27 cellular contexts compared by ENCODE assay signal in genomic region chr1:196933531-196934189, GRCh38. TPM values are rescaled to one million over a fixed set of nuclear protein-coding genes. Genes with fewer than 3 reads are reported as not detected.
DNase-seq lines count a peak whose midpoint lies in the region; ATAC-seq and TF ChIP-seq lines count a peak whose summit lies in the region.
"Had no signal": no experiment of that assay in that cellular context is flagged by ENCODE, and none has a peak within 500 bp of the region (broad histone marks: within the 10 kb centered on the region; RNA-seq: fewer than 3 reads in every experiment).

No MANE protein-coding gene starts in this region.

- H3K4me1 Mint-ChIP-seq in stimulated activated naive CD8-positive, alpha-beta T cell treated with anti-CD3 and anti-CD28 coated beads, Interleukin-15, amount 100 ng/mL, for 72 hours = no peaks in the 10 kb centered on the region
- H3K4me1 Mint-ChIP-seq in endodermal cell = no peaks in the 10 kb centered on the region
- H3K4me1 Mint-ChIP-seq: activated CD4-positive, alpha-beta T cell treated with anti-CD3 and anti-CD28 coated beads for 36 hours; naive B cell had no signal

- H3K9me3 Mint-ChIP-seq in stimulated activated naive CD8-positive, alpha-beta T cell treated with anti-CD3 and anti-CD28 coated beads, Interleukin-15, amount 100 ng/mL, for 72 hours = no peaks in the 10 kb centered on the region
- H3K9me3 Mint-ChIP-seq in endodermal cell = peaks cover 5% of the 10 kb centered on the region

- H3K79me2 ChIP-seq in smooth muscle cell (ENCODE audit: low read depth) = no peaks in the 10 kb centered on the region

- WGBS in endodermal cell (ENCODE audit: insufficient coverage in 1 of 2, insufficient read length in 1 of 2), 2 experiments = 94 to 95% methylated on average over 10 to 32 of the region's 32 CpGs
- 93 to 94% methylated on average over 30 to 32 of the region's 32 CpGs for WGBS in aorta, 2 donors
- WGBS in smooth muscle cell (ENCODE audit: low lambda C conversion rate) = 93% methylated on average over 32 of the region's 32 CpGs

- peak; percentile 37 for ATAC-seq in stimulated activated naive CD8-positive, alpha-beta T cell treated with anti-CD3 and anti-CD28 coated beads, Interleukin-15, amount 100 ng/mL, for 72 hours
- no peak for ATAC-seq in stimulated activated naive CD8-positive, alpha-beta T cell treated with anti-CD3 and anti-CD28 coated beads, Interleukin-15, Interleukin-2, amounts not matched to agents 100 U/mL and 50 U/mL, for 24 hours
- ATAC-seq in aorta (ENCODE audit: low FRiP score) = peak; percentile 50
- ATAC-seq: activated CD4-positive, alpha-beta T cell treated with anti-CD3 and anti-CD28 coated beads for 36 hours; body of pancreas; left colon had no signal

- no peaks in the 10 kb centered on the region for H3K27me3 ChIP-seq in endodermal cell (ENCODE audit: control insufficient read depth, insufficient read depth, low read length, poor library complexity, severe bottlenecking)
- H3K27me3 ChIP-seq in aorta (ENCODE audit: control insufficient read depth in 1 of 2, insufficient read depth in 2 of 2, low read length in 1 of 2) = no peaks in the 10 kb centered on the region
- no peaks in the 10 kb centered on the region for H3K27me3 ChIP-seq in smooth muscle cell (ENCODE audit: low read depth)
- H3K27me3 ChIP-seq: BLaER1, body of pancreas, heart left ventricle had no signal

- H3K27ac Mint-ChIP-seq in stimulated activated naive CD8-positive, alpha-beta T cell treated with anti-CD3 and anti-CD28 coated beads, Interleukin-15, amount 100 ng/mL, for 72 hours = no peak overlapping the region
- no peak overlapping the region for H3K27ac Mint-ChIP-seq in endodermal cell
- H3K27ac Mint-ChIP-seq: activated CD4-positive, alpha-beta T cell treated with anti-CD3 and anti-CD28 coated beads for 36 hours; naive B cell had no signal

- H3K4me1 ChIP-seq in endodermal cell (ENCODE audit: control insufficient read depth, insufficient read depth, low read length) (no peaks in the 10 kb centered on the region), aorta (ENCODE audit: control insufficient read depth in 1 of 2, insufficient read depth in 2 of 2, low read length in 2 of 2) (no peaks in the 10 kb centered on the region), smooth muscle cell (ENCODE audit: low read depth) (no peaks in the 10 kb centered on the region)
- H3K4me1 ChIP-seq: BLaER1, body of pancreas, HAP-1, heart left ventricle had no signal

- TF ChIP-seq CTCF in endodermal cell (conservative IDR thresholded peaks at IDR 0.05) (peak; percentile 28), smooth muscle cell (IDR thresholded peaks at IDR 0.05; ENCODE audit: borderline replicate concordance, insufficient read depth, poor library complexity, severe bottlenecking) (no peak)

- no peak overlapping the region for H3K9ac ChIP-seq in endodermal cell (ENCODE audit: extremely low read depth, low read length, poor library complexity, severe bottlenecking)
- H3K9ac ChIP-seq in smooth muscle cell (ENCODE audit: low read depth) = no peak overlapping the region
- H3K9ac ChIP-seq: BLaER1 had no signal

- no peaks in the 10 kb centered on the region for H3F3A ChIP-seq in smooth muscle cell (ENCODE audit: low read depth)

- H3K4me3 Mint-ChIP-seq in stimulated activated naive CD8-positive, alpha-beta T cell treated with anti-CD3 and anti-CD28 coated beads, Interleukin-15, amount 100 ng/mL, for 72 hours = no peak overlapping the region
- H3K4me3 Mint-ChIP-seq in endodermal cell = peak overlapping the region; percentile 35
- H3K4me3 Mint-ChIP-seq: activated CD4-positive, alpha-beta T cell treated with anti-CD3 and anti-CD28 coated beads for 36 hours; naive B cell had no signal

- H3K27me3 Mint-ChIP-seq in stimulated activated naive CD8-positive, alpha-beta T cell treated with anti-CD3 and anti-CD28 coated beads, Interleukin-15, amount 100 ng/mL, for 72 hours = no peaks in the 10 kb centered on the region
- no peaks in the 10 kb centered on the region for H3K27me3 Mint-ChIP-seq in endodermal cell (ENCODE audit: insufficient read depth)
- H3K27me3 Mint-ChIP-seq: activated CD4-positive, alpha-beta T cell treated with anti-CD3 and anti-CD28 coated beads for 36 hours; naive B cell had no signal

- no peaks in the 10 kb centered on the region for H3K36me3 ChIP-seq in endodermal cell (ENCODE audit: control insufficient read depth, insufficient read depth, low read length)
- no peaks in the 10 kb centered on the region for H3K36me3 ChIP-seq in aorta (ENCODE audit: control insufficient read depth in 1 of 2, insufficient read depth in 2 of 2, low read length in 1 of 2)
- no peaks in the 10 kb centered on the region for H3K36me3 ChIP-seq in smooth muscle cell (ENCODE audit: low read depth)
- H3K36me3 ChIP-seq: BLaER1, HAP-1, heart left ventricle, thoracic aorta had no signal

- intact Hi-C loops in aorta (cut with DNase I) = no loop called here

- DNase-seq in stimulated activated naive CD8-positive, alpha-beta T cell treated with anti-CD3 and anti-CD28 coated beads, Interleukin-15, amount 100 ng/mL, for 72 hours = no peak
- DNase-seq in stimulated activated naive CD8-positive, alpha-beta T cell treated with anti-CD3 and anti-CD28 coated beads, Interleukin-15, Interleukin-2, amounts not matched to agents 100 U/mL and 50 U/mL, for 24 hours = no peak
- DNase-seq in NCI-H2227 treated with DMSO at 0.1 percent for 48 hours (lab: John Stamatoyannopoulos, UW) (peak; percentile 50), endodermal cell (peak; percentile 47), aorta (peak; percentile 38 to 70), KG1 (lab: John Stamatoyannopoulos, UW) (no peak), smooth muscle cell (lab: John Stamatoyannopoulos, UW; ENCODE audit: unreplicated experiment) (no peak)
- no peak for DNase-seq in activated CD4-positive, CD25-positive, alpha-beta regulatory T cell treated with anti-CD3 and anti-CD28 coated beads, Interleukin-2, amount 50 U/mL, for 72 hours
- DNase-seq: activated CD4-positive, alpha-beta T cell treated with anti-CD3 and anti-CD28 coated beads for 36 hours; body of pancreas; DND-41; left colon; naive B cell; NCI-H1694; NCI-H774; occipital lobe; SHP77; stimulated activated CD4-positive, alpha-beta T cell treated with anti-CD3 and anti-CD28 coated beads, Interleukin-2, amount 100 ng/mL, for 24 hours had no signal

- H3K4me3 ChIP-seq in endodermal cell (ENCODE audit: low read length) = no peak overlapping the region
- H3K4me3 ChIP-seq in aorta (ENCODE audit: low read length in 2 of 2) = no peak overlapping the region
- no peak overlapping the region for H3K4me3 ChIP-seq in smooth muscle cell
- H3K4me3 ChIP-seq: BLaER1, body of pancreas, HAP-1, heart left ventricle, skin epidermis, thoracic aorta had no signal

- no peak overlapping the region for H2AFZ ChIP-seq in smooth muscle cell (ENCODE audit: low read depth)

- no peaks in the 10 kb centered on the region for H3K36me3 Mint-ChIP-seq in endodermal cell (ENCODE audit: low read depth)
- H3K36me3 Mint-ChIP-seq: naive B cell had no signal

- H3K4me2 ChIP-seq in smooth muscle cell = no peak overlapping the region
- H3K4me2 ChIP-seq: BLaER1 had no signal

- H3K27ac ChIP-seq in endodermal cell (ENCODE audit: low read depth, low read length) = no peak overlapping the region
- H3K27ac ChIP-seq in aorta (ENCODE audit: low read depth in 1 of 2, low read length in 2 of 2) = no peak overlapping the region
- no peak overlapping the region for H3K27ac ChIP-seq in smooth muscle cell (ENCODE audit: low read depth)
- H3K27ac ChIP-seq: BLaER1, body of pancreas, heart left ventricle, skin epidermis, thoracic aorta had no signal

- H3K9me3 ChIP-seq in endodermal cell (ENCODE audit: control insufficient read depth, low read length) (no peaks in the 10 kb centered on the region), aorta (ENCODE audit: control insufficient read depth, low read length) (no peaks in the 10 kb centered on the region), smooth muscle cell (replicated peaks; ENCODE audit: low read depth) (no peaks in the 10 kb centered on the region)
- H3K9me3 ChIP-seq: BLaER1, body of pancreas, HAP-1, heart left ventricle, thoracic aorta had no signal

- no peaks in the 10 kb centered on the region for H4K20me1 ChIP-seq in smooth muscle cell (ENCODE audit: low read depth)
- H4K20me1 ChIP-seq: BLaER1 had no signal

RNA-seq across cellular contexts. Expression of gene CFHR2, which starts 9.9 kb away (rescaled TPM):
- not detected for total RNA-seq in endodermal cell
- not detected for polyA plus RNA-seq in endodermal cell (2013, experiment 1 of 2)
- not detected for polyA plus RNA-seq in endodermal cell (2013, experiment 2 of 2)
- not detected for total RNA-seq in aorta
- not detected for polyA plus RNA-seq in aorta
- not detected in 2 replicates for total RNA-seq in smooth muscle cell
- not detected in 2 replicates for polyA plus RNA-seq in smooth muscle cell
- total RNA-seq: activated CD4-positive, alpha-beta T cell treated with anti-CD3 and anti-CD28 coated beads for 36 hours; body of pancreas; epithelial cell of proximal tubule; fibroblast of villous mesenchyme; heart left ventricle; left colon; mesenteric fat pad; occipital lobe; OCI-LY7; thoracic aorta had no signal
- polyA plus RNA-seq: heart left ventricle had no signal

RNA-seq across cellular contexts. Expression of gene CFHR5, which starts 43.7 kb away (rescaled TPM):
- total RNA-seq in endodermal cell = not detected
- polyA plus RNA-seq in endodermal cell (2013, experiment 1 of 2) = not detected
- not detected for polyA plus RNA-seq in endodermal cell (2013, experiment 2 of 2)
- not detected for total RNA-seq in aorta
- polyA plus RNA-seq in aorta = not detected
- not detected in 2 replicates for total RNA-seq in smooth muscle cell
- polyA plus RNA-seq in smooth muscle cell = not detected in 2 replicates
- total RNA-seq: activated CD4-positive, alpha-beta T cell treated with anti-CD3 and anti-CD28 coated beads for 36 hours; body of pancreas; epithelial cell of proximal tubule; fibroblast of villous mesenchyme; heart left ventricle; left colon; mesenteric fat pad; occipital lobe; OCI-LY7; thoracic aorta had no signal
- polyA plus RNA-seq: heart left ventricle had no signal

RNA-seq across cellular contexts. Expression of gene CFHR4, which starts 45.8 kb away (rescaled TPM):
- total RNA-seq in endodermal cell (not detected), aorta (not detected), smooth muscle cell (not detected in 2 replicates)
- polyA plus RNA-seq in endodermal cell (2013, experiment 1 of 2) = not detected
- not detected for polyA plus RNA-seq in endodermal cell (2013, experiment 2 of 2)
- polyA plus RNA-seq in aorta (not detected), smooth muscle cell (0.28 TPM in 1 of 2 replicates, not detected in the other)
- total RNA-seq: activated CD4-positive, alpha-beta T cell treated with anti-CD3 and anti-CD28 coated beads for 36 hours; body of pancreas; epithelial cell of proximal tubule; fibroblast of villous mesenchyme; heart left ventricle; left colon; mesenteric fat pad; OCI-LY7; thoracic aorta had no signal
- polyA plus RNA-seq: heart left ventricle had no signal

Comparison
In these comparisons a context has a peak if more than half of its experiments do, and no peak if none do; other contexts are left out.
1. DNase-seq: peak in NCI-H2227 treated with DMSO at 0.1 percent for 48 hours (single experiment), endodermal cell (single experiment) and aorta (2 of 2); none in stimulated activated naive CD8-positive, alpha-beta T cell treated with anti-CD3 and anti-CD28 coated beads, Interleukin-15, amount 100 ng/mL, for 72 hours (0 of 2), stimulated activated naive CD8-positive, alpha-beta T cell treated with anti-CD3 and anti-CD28 coated beads, Interleukin-15, Interleukin-2, amounts not matched to agents 100 U/mL and 50 U/mL, for 24 hours (single experiment), activated CD4-positive, CD25-positive, alpha-beta regulatory T cell treated with anti-CD3 and anti-CD28 coated beads, Interleukin-2, amount 50 U/mL, for 72 hours (single experiment), KG1 (single experiment) and smooth muscle cell (single experiment).